1 cellular context compared by ENCODE assay signal in genomic region chr5:157476699-157477408, GRCh38.
A peak's percentile ranks its signal among the peaks of the same experiment; 100 is the strongest.
TF ChIP-seq lines count a peak whose summit lies in the region.

No MANE protein-coding gene starts in this region.

TF ChIP-seq in HepG2, 621 proteins besides CTCF, POLR2A, EP300 and RAD21 (continued from another document):
- TF ChIP-seq GATA4 (IDR thresholded peaks at IDR 0.05; ENCODE audit: borderline replicate concordance, low read depth) (no peak), FOXO1 (CRISPR knock-in tag; IDR thresholded peaks at IDR 0.05) (no peak), IKZF1 (IDR thresholded peaks at IDR 0.05) (no peak), ZNF644 (CRISPR knock-in tag; IDR thresholded peaks at IDR 0.05; ENCODE audit: low read depth) (peak; percentile 51; the same call in 1 of the 2 replicates), ARHGAP35 (CRISPR knock-in tag; IDR thresholded peaks at IDR 0.05; ENCODE audit: borderline replicate concordance) (no peak), ZNF552 (CRISPR knock-in tag; IDR thresholded peaks at IDR 0.05; ENCODE audit: borderline replicate concordance) (no peak)
- TF ChIP-seq, protein P1, sequence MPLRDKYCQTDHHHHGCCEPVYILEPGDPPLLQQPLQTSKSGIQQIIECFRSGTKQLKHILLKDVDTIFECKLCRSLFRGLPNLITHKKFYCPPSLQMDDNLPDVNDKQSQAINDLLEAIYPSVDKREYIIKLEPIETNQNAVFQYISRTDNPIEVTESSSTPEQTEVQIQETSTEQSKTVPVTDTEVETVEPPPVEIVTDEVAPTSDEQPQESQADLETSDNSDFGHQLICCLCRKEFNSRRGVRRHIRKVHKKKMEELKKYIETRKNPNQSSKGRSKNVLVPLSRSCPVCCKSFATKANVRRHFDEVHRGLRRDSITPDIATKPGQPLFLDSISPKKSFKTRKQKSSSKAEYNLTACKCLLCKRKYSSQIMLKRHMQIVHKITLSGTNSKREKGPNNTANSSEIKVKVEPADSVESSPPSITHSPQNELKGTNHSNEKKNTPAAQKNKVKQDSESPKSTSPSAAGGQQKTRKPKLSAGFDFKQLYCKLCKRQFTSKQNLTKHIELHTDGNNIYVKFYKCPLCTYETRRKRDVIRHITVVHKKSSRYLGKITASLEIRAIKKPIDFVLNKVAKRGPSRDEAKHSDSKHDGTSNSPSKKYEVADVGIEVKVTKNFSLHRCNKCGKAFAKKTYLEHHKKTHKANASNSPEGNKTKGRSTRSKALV (CRISPR knock-in tag; IDR thresholded peaks at IDR 0.05): no peak
- TF ChIP-seq, protein P2, sequence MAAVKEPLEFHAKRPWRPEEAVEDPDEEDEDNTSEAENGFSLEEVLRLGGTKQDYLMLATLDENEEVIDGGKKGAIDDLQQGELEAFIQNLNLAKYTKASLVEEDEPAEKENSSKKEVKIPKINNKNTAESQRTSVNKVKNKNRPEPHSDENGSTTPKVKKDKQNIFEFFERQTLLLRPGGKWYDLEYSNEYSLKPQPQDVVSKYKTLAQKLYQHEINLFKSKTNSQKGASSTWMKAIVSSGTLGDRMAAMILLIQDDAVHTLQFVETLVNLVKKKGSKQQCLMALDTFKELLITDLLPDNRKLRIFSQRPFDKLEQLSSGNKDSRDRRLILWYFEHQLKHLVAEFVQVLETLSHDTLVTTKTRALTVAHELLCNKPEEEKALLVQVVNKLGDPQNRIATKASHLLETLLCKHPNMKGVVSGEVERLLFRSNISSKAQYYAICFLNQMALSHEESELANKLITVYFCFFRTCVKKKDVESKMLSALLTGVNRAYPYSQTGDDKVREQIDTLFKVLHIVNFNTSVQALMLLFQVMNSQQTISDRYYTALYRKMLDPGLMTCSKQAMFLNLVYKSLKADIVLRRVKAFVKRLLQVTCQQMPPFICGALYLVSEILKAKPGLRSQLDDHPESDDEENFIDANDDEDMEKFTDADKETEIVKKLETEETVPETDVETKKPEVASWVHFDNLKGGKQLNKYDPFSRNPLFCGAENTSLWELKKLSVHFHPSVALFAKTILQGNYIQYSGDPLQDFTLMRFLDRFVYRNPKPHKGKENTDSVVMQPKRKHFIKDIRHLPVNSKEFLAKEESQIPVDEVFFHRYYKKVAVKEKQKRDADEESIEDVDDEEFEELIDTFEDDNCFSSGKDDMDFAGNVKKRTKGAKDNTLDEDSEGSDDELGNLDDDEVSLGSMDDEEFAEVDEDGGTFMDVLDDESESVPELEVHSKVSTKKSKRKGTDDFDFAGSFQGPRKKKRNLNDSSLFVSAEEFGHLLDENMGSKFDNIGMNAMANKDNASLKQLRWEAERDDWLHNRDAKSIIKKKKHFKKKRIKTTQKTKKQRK (IDR thresholded peaks at IDR 0.05; ENCODE audit: low read length): no peak
- TF ChIP-seq, protein P3, sequence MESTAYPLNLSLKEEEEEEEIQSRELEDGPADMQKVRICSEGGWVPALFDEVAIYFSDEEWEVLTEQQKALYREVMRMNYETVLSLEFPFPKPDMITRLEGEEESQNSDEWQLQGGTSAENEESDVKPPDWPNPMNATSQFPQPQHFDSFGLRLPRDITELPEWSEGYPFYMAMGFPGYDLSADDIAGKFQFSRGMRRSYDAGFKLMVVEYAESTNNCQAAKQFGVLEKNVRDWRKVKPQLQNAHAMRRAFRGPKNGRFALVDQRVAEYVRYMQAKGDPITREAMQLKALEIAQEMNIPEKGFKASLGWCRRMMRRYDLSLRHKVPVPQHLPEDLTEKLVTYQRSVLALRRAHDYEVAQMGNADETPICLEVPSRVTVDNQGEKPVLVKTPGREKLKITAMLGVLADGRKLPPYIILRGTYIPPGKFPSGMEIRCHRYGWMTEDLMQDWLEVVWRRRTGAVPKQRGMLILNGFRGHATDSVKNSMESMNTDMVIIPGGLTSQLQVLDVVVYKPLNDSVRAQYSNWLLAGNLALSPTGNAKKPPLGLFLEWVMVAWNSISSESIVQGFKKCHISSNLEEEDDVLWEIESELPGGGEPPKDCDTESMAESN (CRISPR knock-in tag; conservative IDR thresholded peaks at IDR 0.05): 0 out of 2 replicates have a peak, but pooled peaks have one; percentile 17
- TF ChIP-seq, protein P4, sequence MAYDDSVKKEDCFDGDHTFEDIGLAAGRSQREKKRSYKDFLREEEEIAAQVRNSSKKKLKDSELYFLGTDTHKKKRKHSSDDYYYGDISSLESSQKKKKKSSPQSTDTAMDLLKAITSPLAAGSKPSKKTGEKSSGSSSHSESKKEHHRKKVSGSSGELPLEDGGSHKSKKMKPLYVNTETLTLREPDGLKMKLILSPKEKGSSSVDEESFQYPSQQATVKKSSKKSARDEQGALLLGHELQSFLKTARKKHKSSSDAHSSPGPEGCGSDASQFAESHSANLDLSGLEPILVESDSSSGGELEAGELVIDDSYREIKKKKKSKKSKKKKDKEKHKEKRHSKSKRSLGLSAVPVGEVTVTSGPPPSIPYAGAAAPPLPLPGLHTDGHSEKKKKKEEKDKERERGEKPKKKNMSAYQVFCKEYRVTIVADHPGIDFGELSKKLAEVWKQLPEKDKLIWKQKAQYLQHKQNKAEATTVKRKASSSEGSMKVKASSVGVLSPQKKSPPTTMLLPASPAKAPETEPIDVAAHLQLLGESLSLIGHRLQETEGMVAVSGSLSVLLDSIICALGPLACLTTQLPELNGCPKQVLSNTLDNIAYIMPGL (CRISPR knock-in tag; IDR thresholded peaks at IDR 0.05; ENCODE audit: borderline replicate concordance in 1 of 2, low read depth in 1 of 2): 0 out of 4 replicates have a peak, but pooled peaks of 1 of the 2 experiments have one; percentile 18
